19 cellular contexts compared by ENCODE assay signal in genomic region chr4:38332699-38333098, GRCh38.
A peak's percentile ranks its signal among the peaks of the same experiment; 100 is the strongest.
DNase-seq lines count a peak whose midpoint lies in the region; ATAC-seq, FAIRE-seq and TF ChIP-seq lines count a peak whose summit lies in the region.
"Had no signal": no experiment of that assay in that cellular context is flagged by ENCODE, and none has a peak within 500 bp of the region (broad histone marks: within the 10 kb centered on the region; RNA-seq: fewer than 3 reads in every experiment).

No MANE protein-coding gene starts in this region.

- H3K79me2 ChIP-seq in HepG2 (ENCODE audit: insufficient read depth, low read length) (no peaks in the 10 kb centered on the region), OCI-LY3 (ENCODE audit: low read length) (no peaks in the 10 kb centered on the region), smooth muscle cell (ENCODE audit: low read depth) (no peaks in the 10 kb centered on the region)

- no peaks in the 10 kb centered on the region for H3K27me3 ChIP-seq in right lobe of liver
- no peaks in the 10 kb centered on the region; a peak in 1 of 5 replicates for H3K27me3 ChIP-seq in HepG2 (ENCODE audit: control insufficient read depth in 1 of 2, insufficient read depth in 2 of 2, low read length in 2 of 2)
- peaks cover 28% of the 10 kb centered on the region for H3K27me3 ChIP-seq in OCI-LY3 (ENCODE audit: low read depth, low read length)
- no peaks in the 10 kb centered on the region for H3K27me3 ChIP-seq in smooth muscle cell (ENCODE audit: low read depth)
- H3K27me3 ChIP-seq: BE2C, MG63 had no signal

- no peak for DNase-seq in right lobe of liver
- DNase-seq in HepG2 (ENCODE audit: low spot score): no peak
- peak; percentile 11 for DNase-seq in myocyte (ENCODE audit: low read depth)
- DNase-seq in smooth muscle cell (lab: John Stamatoyannopoulos, UW; ENCODE audit: unreplicated experiment): no peak
- DNase-seq in pons (ENCODE audit: low spot score): no peak
- no peak for DNase-seq in NCI-H2171 treated with DMSO at 0.1 percent for 48 hours (lab: John Stamatoyannopoulos, UW)
- DNase-seq in dermis blood vessel endothelial cell: no peak
- DNase-seq: BE2C; CD4-positive, CD25-positive, alpha-beta regulatory T cell; COR-L47; DMS79; MG63; NCI-H1417 treated with DMSO at 0.1 percent for 48 hours; NCI-H187 treated with DMSO at 0.1 percent for 48 hours; NCI-H226; NCI-H510A treated with DMSO at 0.1 percent for 48 hours; NCI-H748 treated with DMSO at 0.1 percent for 48 hours; SHP77 had no signal

- H3K27ac ChIP-seq in right lobe of liver: no peak overlapping the region
- no peak overlapping the region for H3K27ac ChIP-seq in HepG2 (ENCODE audit: extremely low read length, insufficient read depth, low read length)
- no peak overlapping the region for H3K27ac ChIP-seq in OCI-LY3 (ENCODE audit: low read length)
- H3K27ac ChIP-seq in smooth muscle cell (ENCODE audit: low read depth): no peak overlapping the region

- TF ChIP-seq RAD21 in HepG2 (CRISPR knock-in tag; IDR thresholded peaks at IDR 0.05): no peak

- H3K9me3 ChIP-seq in right lobe of liver: no peaks in the 10 kb centered on the region
- H3K9me3 ChIP-seq in HepG2 (ENCODE audit: low read length): peaks cover 1% of the 10 kb centered on the region
- peaks cover 5% of the 10 kb centered on the region; the same call in 1 of the 2 replicates for H3K9me3 ChIP-seq in OCI-LY3 (ENCODE audit: insufficient read depth, low read length)
- no peaks in the 10 kb centered on the region for H3K9me3 ChIP-seq in smooth muscle cell (replicated peaks; ENCODE audit: low read depth)
- H3K9me3 ChIP-seq: BE2C, MG63 had no signal

- H3K4me2 ChIP-seq in HepG2 (ENCODE audit: low read depth, low read length) (no peak overlapping the region), OCI-LY3 (ENCODE audit: low read length) (peak overlapping the region; percentile 8; the same call in 1 of the 2 replicates), smooth muscle cell (no peak overlapping the region)

- FAIRE-seq in HepG2 (lab: Jason Lieb, UNC): no peak

- CTCF ChIA-PET in HepG2 (lab: Yijun Ruan, JAX; ENCODE audit: low intra/inter-chr PET ratio, low total read pairs): no interaction called here

- H4K20me1 ChIP-seq in HepG2 (ENCODE audit: insufficient read depth, low read length) (no peaks in the 10 kb centered on the region), OCI-LY3 (ENCODE audit: insufficient read depth, low read length) (no peaks in the 10 kb centered on the region), smooth muscle cell (ENCODE audit: low read depth) (no peaks in the 10 kb centered on the region)

- intact Hi-C loops in right lobe of liver (cut with DNase I): no loop called here
- intact Hi-C loops in HepG2 (cut with micrococcal nuclease; ENCODE audit: unreplicated experiment): no loop called here

- peaks cover 0 to 22% (median 0%) of the 10 kb centered on the region in 4 donors for H3K4me1 ChIP-seq in right lobe of liver
- peaks cover 33% of the 10 kb centered on the region for H3K4me1 ChIP-seq in HepG2 (ENCODE audit: insufficient read depth, low read length)
- peaks cover 31% of the 10 kb centered on the region for H3K4me1 ChIP-seq in OCI-LY3 (ENCODE audit: low read length)
- H3K4me1 ChIP-seq in smooth muscle cell (ENCODE audit: low read depth): peaks cover 6% of the 10 kb centered on the region

- no peak for TF ChIP-seq CTCF in right lobe of liver (IDR thresholded peaks at IDR 0.05)
- no peak for TF ChIP-seq CTCF in HepG2 (CRISPR knock-in tag; IDR thresholded peaks at IDR 0.05)
- TF ChIP-seq CTCF in OCI-LY3 (IDR thresholded peaks at IDR 0.05; ENCODE audit: low read depth, low read length): no peak
- no peak for TF ChIP-seq CTCF in smooth muscle cell (IDR thresholded peaks at IDR 0.05; ENCODE audit: borderline replicate concordance, insufficient read depth, poor library complexity, severe bottlenecking)

- H3K36me3 ChIP-seq in right lobe of liver (no peaks in the 10 kb centered on the region), HepG2 (replicated peaks in 1 of 2; ENCODE audit: control insufficient read depth in 1 of 2, insufficient read depth in 2 of 2, low read length in 2 of 2) (no peaks in the 10 kb centered on the region), OCI-LY3 (replicated peaks; ENCODE audit: low read depth, low read length) (no peaks in the 10 kb centered on the region), smooth muscle cell (ENCODE audit: low read depth) (no peaks in the 10 kb centered on the region)
- H3K36me3 ChIP-seq: BE2C, MG63 had no signal

- H3K9ac ChIP-seq in HepG2 (ENCODE audit: insufficient read depth, low read depth, low read length) (no peak overlapping the region), OCI-LY3 (ENCODE audit: low read length) (no peak overlapping the region), smooth muscle cell (ENCODE audit: low read depth) (no peak overlapping the region)

- H3F3A ChIP-seq in smooth muscle cell (ENCODE audit: low read depth): no peaks in the 10 kb centered on the region

- in situ Hi-C loops in HepG2 (cut with HindIII; ENCODE audit: extremely low pct_ligation_motif_present, low pct_unique_long_range_greater_than_20kb): no loop called here

- H3K4me3 ChIP-seq in right lobe of liver: no peak overlapping the region
- no peak overlapping the region for H3K4me3 ChIP-seq in HepG2 (replicated peaks in 1 of 3; ENCODE audit: insufficient read depth in 1 of 3, low read depth in 2 of 3, low read length in 3 of 3)
- no peak overlapping the region for H3K4me3 ChIP-seq in OCI-LY3 (ENCODE audit: low read length)
- H3K4me3 ChIP-seq in smooth muscle cell: no peak overlapping the region
- H3K4me3 ChIP-seq: MG63 had no signal

- H2AFZ ChIP-seq in HepG2 (ENCODE audit: low read length) (no peak overlapping the region), OCI-LY3 (ENCODE audit: low read depth, low read length) (no peak overlapping the region), smooth muscle cell (ENCODE audit: low read depth) (peak overlapping the region; percentile 8)

- TF ChIP-seq POLR2A in right lobe of liver (IDR thresholded peaks at IDR 0.05) (no peak), HepG2 (IDR thresholded peaks at IDR 0.05; ENCODE audit: insufficient read depth in 1 of 2, low read depth in 2 of 2, low read length in 2 of 2) (no peak)

- WGBS in right lobe of liver (ENCODE audit: insufficient coverage, low coverage, low lambda C conversion rate, missing lambda C conversion rate): 58% methylated on average over 4 of the region's 4 CpGs
- WGBS in HepG2 (ENCODE audit: low lambda C conversion rate): 86% methylated on average over 4 of the region's 4 CpGs
- WGBS in smooth muscle cell (ENCODE audit: low lambda C conversion rate): 56% methylated on average over 4 of the region's 4 CpGs

- BruUV-seq in HepG2 (replicated peaks; lab: Mats Ljungman, UMichigan): no TSS peak

- POLR2A ChIA-PET in HepG2 (lab: Yijun Ruan, JAX): no interaction called here

- ATAC-seq in right lobe of liver (peak in 3 of 4 donors; percentile 30 to 51 (median 31)), HepG2 (no peak)

- TF ChIP-seq EP300 in HepG2 (IDR thresholded peaks at IDR 0.05; ENCODE audit: low read depth in 2 of 2, low read length in 2 of 2) (no peak), HepG2 (CRISPR knock-in tag; IDR thresholded peaks at IDR 0.05; ENCODE audit: borderline replicate concordance) (no peak)

TF ChIP-seq in HepG2, 621 proteins besides CTCF, POLR2A, EP300 and RAD21 (continues in another document):
- no peak for TF ChIP-seq PLRG1 (conservative IDR thresholded peaks at IDR 0.05)
- no peak for TF ChIP-seq ETV6 (CRISPR knock-in tag; conservative IDR thresholded peaks at IDR 0.05)
- no peak for TF ChIP-seq GATAD2A (CRISPR knock-in tag; IDR thresholded peaks at IDR 0.05)
- TF ChIP-seq ZNF639 (CRISPR knock-in tag; conservative IDR thresholded peaks at IDR 0.05): no peak
- TF ChIP-seq HOXA5 (CRISPR knock-in tag; IDR thresholded peaks at IDR 0.05): no peak
- TF ChIP-seq ZNF570 (CRISPR knock-in tag; IDR thresholded peaks at IDR 0.05; ENCODE audit: borderline replicate concordance): no peak
- TF ChIP-seq ZNF510 (CRISPR knock-in tag; IDR thresholded peaks at IDR 0.05; ENCODE audit: low read depth): no peak
- TF ChIP-seq ZNF263 (CRISPR knock-in tag; IDR thresholded peaks at IDR 0.05): no peak
- no peak for TF ChIP-seq RCOR2 (CRISPR knock-in tag; IDR thresholded peaks at IDR 0.05)
- TF ChIP-seq ERF (CRISPR knock-in tag; IDR thresholded peaks at IDR 0.05): no peak
